ENCODE assay signal across 15 cellular contexts in the genomic region with DNA sequence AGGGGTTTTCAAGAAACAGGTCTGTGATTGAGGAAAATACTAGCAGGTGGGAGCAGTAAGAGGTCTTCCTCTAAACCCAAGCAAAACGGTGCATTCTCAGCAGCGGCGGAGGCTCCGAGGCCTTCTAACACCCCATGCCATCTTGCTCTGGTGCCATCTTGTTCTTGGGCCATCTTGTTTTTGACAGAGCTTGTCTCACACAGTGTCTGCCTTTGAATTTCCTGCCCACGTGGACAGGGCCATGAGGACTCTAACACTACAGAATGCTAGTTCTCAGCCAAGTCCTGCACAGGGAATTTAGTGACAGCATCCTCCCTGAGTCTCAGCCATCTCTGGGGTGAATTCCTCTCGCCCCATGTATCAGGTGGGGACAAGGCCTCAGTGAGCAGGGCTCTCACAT.
"Had no signal": no experiment of that assay in that cellular context is flagged by ENCODE, and none has a peak within 500 bp of the region (broad histone marks: within the 10 kb centered on the region; RNA-seq: fewer than 3 reads in every experiment).

No MANE protein-coding gene starts in this region.

- H3K9me3 ChIP-seq: tibial artery, vagina had no signal

- H3K36me3 ChIP-seq: brain microvascular endothelial cell, tibial artery, vagina had no signal

- H3K4me3 ChIP-seq: skin epidermis, tibial artery, vagina had no signal

- H3K27ac Mint-ChIP-seq: activated naive CD4-positive, alpha-beta T cell treated with anti-CD3 and anti-CD28 coated beads, Interleukin-2, amount 50 U/mL, for 72 hours; activated T-cell treated with anti-CD3 and anti-CD28 coated beads, Interleukin-2, amount 50 U/mL, for 24 hours; natural killer cell treated with Interleukin-12 subunit alpha and Interleukin-12 subunit beta and Interleukin-15 and Interleukin-18, amount 100 ng/mL, for 72 hours; stimulated activated naive CD8-positive, alpha-beta T cell treated with anti-CD3 and anti-CD28 coated beads, Interleukin-15, amount 100 ng/mL, for 72 hours; T-helper 1 cell treated with Interleukin-12 subunit alpha and Interleukin-12 subunit beta and Interleukin-4 antibody, amounts not matched to agents 30 μg/mL and 1 μg/mL, for 36 hours had no signal

- ATAC-seq: activated naive CD4-positive, alpha-beta T cell treated with anti-CD3 and anti-CD28 coated beads, Interleukin-2, amount 50 U/mL, for 72 hours; esophagus mucosa; natural killer cell treated with Interleukin-12 subunit alpha and Interleukin-12 subunit beta and Interleukin-15 and Interleukin-18, amount 100 ng/mL, for 72 hours; stimulated activated naive CD8-positive, alpha-beta T cell treated with anti-CD3 and anti-CD28 coated beads, Interleukin-15, amount 100 ng/mL, for 72 hours had no signal

- H3K36me3 Mint-ChIP-seq: activated naive CD4-positive, alpha-beta T cell treated with anti-CD3 and anti-CD28 coated beads, Interleukin-2, amount 50 U/mL, for 72 hours; natural killer cell treated with Interleukin-12 subunit alpha and Interleukin-12 subunit beta and Interleukin-15 and Interleukin-18, amount 100 ng/mL, for 72 hours had no signal

- H3K27ac ChIP-seq: brain microvascular endothelial cell, skin epidermis, tibial artery, vagina had no signal

- H3K9me3 Mint-ChIP-seq: activated naive CD4-positive, alpha-beta T cell treated with anti-CD3 and anti-CD28 coated beads, Interleukin-2, amount 50 U/mL, for 72 hours; activated T-cell treated with anti-CD3 and anti-CD28 coated beads, Interleukin-2, amount 50 U/mL, for 24 hours; natural killer cell treated with Interleukin-12 subunit alpha and Interleukin-12 subunit beta and Interleukin-15 and Interleukin-18, amount 100 ng/mL, for 72 hours; stimulated activated naive CD8-positive, alpha-beta T cell treated with anti-CD3 and anti-CD28 coated beads, Interleukin-15, amount 100 ng/mL, for 72 hours; T-helper 1 cell treated with Interleukin-12 subunit alpha and Interleukin-12 subunit beta and Interleukin-4 antibody, amounts not matched to agents 30 μg/mL and 1 μg/mL, for 36 hours had no signal

- H3K4me3 Mint-ChIP-seq: activated T-cell treated with anti-CD3 and anti-CD28 coated beads, Interleukin-2, amount 50 U/mL, for 24 hours; natural killer cell treated with Interleukin-12 subunit alpha and Interleukin-12 subunit beta and Interleukin-15 and Interleukin-18, amount 100 ng/mL, for 72 hours; stimulated activated naive CD8-positive, alpha-beta T cell treated with anti-CD3 and anti-CD28 coated beads, Interleukin-15, amount 100 ng/mL, for 72 hours; T-helper 1 cell treated with Interleukin-12 subunit alpha and Interleukin-12 subunit beta and Interleukin-4 antibody, amounts not matched to agents 30 μg/mL and 1 μg/mL, for 36 hours had no signal

- H3K27me3 ChIP-seq: brain microvascular endothelial cell, tibial artery, vagina had no signal

- DNase-seq: activated CD4-positive, alpha-beta T cell treated with anti-CD3 and anti-CD28 coated beads, Interleukin-2, amount 50 U/mL, for 4 hours; activated effector memory CD4-positive, alpha-beta T cell treated with Interleukin-2 at 50 U/mL for 16 hours; activated T-cell treated with anti-CD3 and anti-CD28 coated beads, Interleukin-2, amount 50 U/mL, for 24 hours; amniotic stem cell; brain microvascular endothelial cell; mesenchymal stem cell; stimulated activated CD4-positive, alpha-beta T cell treated with anti-CD3 and anti-CD28 coated beads, Interleukin-4, amount 100 ng/mL, for 4 hours; stimulated activated naive CD8-positive, alpha-beta T cell treated with anti-CD3 and anti-CD28 coated beads, Interleukin-15, amount 100 ng/mL, for 72 hours; tibial artery had no signal
